ENCODE assay signal across 10 cellular contexts in the genomic region with DNA sequence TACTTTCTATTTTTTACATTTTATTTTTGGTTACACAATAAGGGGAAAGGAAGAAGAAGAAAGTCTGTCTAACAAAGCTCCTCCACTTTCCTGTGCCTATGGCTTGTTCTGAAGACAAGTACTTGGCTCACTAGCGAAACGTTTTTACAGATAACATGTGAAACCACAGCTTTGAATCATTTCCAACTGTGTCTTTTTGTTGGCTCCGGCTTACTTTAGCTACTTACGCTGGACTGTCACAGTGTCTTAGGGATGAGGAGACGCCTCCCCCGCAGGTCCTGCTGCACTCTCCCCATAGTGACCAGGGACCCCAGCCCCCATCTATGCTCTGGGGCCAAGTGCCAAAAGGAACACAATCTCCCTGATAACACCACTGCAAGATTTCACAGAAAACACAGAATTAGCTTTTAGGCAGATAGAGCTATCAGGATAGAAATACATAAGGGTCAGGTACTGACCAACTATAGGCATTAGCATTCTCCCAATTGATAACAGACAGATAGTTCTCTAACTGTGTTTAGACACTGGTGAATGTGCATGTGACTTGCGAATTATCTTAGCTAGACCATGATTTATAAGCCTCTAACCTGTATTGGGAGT.
A peak's percentile ranks its signal among the peaks of the same experiment; 100 is the strongest.
DNase-seq lines count a peak whose midpoint lies in the region; ATAC-seq and TF ChIP-seq lines count a peak whose summit lies in the region.
"Had no signal": no experiment of that assay in that cellular context is flagged by ENCODE, and none has a peak within 500 bp of the region (broad histone marks: within the 10 kb centered on the region; RNA-seq: fewer than 3 reads in every experiment).

No MANE protein-coding gene starts in this region.

- H3K4me1 Mint-ChIP-seq in WTC11, result peaks cover 55% of the 10 kb centered on the region
- no peaks in the 10 kb centered on the region for H3K4me1 Mint-ChIP-seq in CD8-positive, alpha-beta T cell (ENCODE audit: low read depth)

- POLR2A ChIA-PET in WTC11 (lab: Charles Lee), result no interaction called here
- POLR2A ChIA-PET in CD8-positive, alpha-beta T cell (lab: Charles Lee), result no interaction called here

- H3K27ac ChIP-seq in CD8-positive, alpha-beta T cell (ENCODE audit: low read depth, low read length), result no peak overlapping the region
- H3K27ac ChIP-seq: left lung had no signal

- ATAC-seq in WTC11 (no peak), GM18517 (IDR thresholded peaks at IDR 0.05; ENCODE audit: unreplicated experiment) (no peak)
- no peak for ATAC-seq in CD8-positive, alpha-beta T cell
- ATAC-seq: left lung had no signal

- H3K36me3 Mint-ChIP-seq in WTC11, result no peaks in the 10 kb centered on the region
- peaks cover 6% of the 10 kb centered on the region for H3K36me3 Mint-ChIP-seq in CD8-positive, alpha-beta T cell

- H3K4me3 ChIP-seq in CD8-positive, alpha-beta T cell (ENCODE audit: low read depth, low read length), result no peak overlapping the region
- H3K4me3 ChIP-seq: left lung had no signal

- no peak for TF ChIP-seq CTCF in WTC11 (IDR thresholded peaks at IDR 0.05)
- TF ChIP-seq CTCF in CD8-positive, alpha-beta T cell (IDR thresholded peaks at IDR 0.05), result no peak

- DNase-seq in DMS79 treated with DMSO at 0.1 percent for 48 hours (lab: John Stamatoyannopoulos, UW) (peak; percentile 41), erythroblast (lab: John Stamatoyannopoulos, UW) (peak; percentile 3 to 31), non-pigmented ciliary epithelial cell (ENCODE audit: low read depth) (peak; percentile 84), WTC11 (ENCODE audit: low spot score) (no peak), middle frontal gyrus (ENCODE audit: extremely low spot score, low spot score) (no peak)
- no peak for DNase-seq in CD8-positive, alpha-beta T cell
- DNase-seq: left lung, NCI-H526 had no signal

- no peak overlapping the region for H3K27ac Mint-ChIP-seq in WTC11
- no peak overlapping the region for H3K27ac Mint-ChIP-seq in CD8-positive, alpha-beta T cell

- no peaks in the 10 kb centered on the region for H3K4me1 ChIP-seq in CD8-positive, alpha-beta T cell (ENCODE audit: insufficient read depth, low read length)
- H3K4me1 ChIP-seq: left lung had no signal

- TF ChIP-seq POLR2A in erythroblast (IDR thresholded peaks at IDR 0.05; ENCODE audit: low read length), result no peak

- H3K27me3 ChIP-seq in CD8-positive, alpha-beta T cell (ENCODE audit: insufficient read depth, low read length), result no peaks in the 10 kb centered on the region
- H3K27me3 ChIP-seq: left lung had no signal

- CTCF ChIA-PET in WTC11 (lab: Charles Lee), result interaction anchor here (0.7 to 1.6 kb wide), 3 partner anchors 159 to 280 kb away, joined by 3 to 5 read pairs (median 3); no protein-coding TSS in a partner anchor
- CTCF ChIA-PET in CD8-positive, alpha-beta T cell (lab: Charles Lee), result no interaction called here

- no peaks in the 10 kb centered on the region for H3K27me3 Mint-ChIP-seq in WTC11 (ENCODE audit: low read depth)
- no peaks in the 10 kb centered on the region for H3K27me3 Mint-ChIP-seq in CD8-positive, alpha-beta T cell (ENCODE audit: low read depth)

- H3K9me3 ChIP-seq in CD8-positive, alpha-beta T cell (ENCODE audit: low read length), result no peaks in the 10 kb centered on the region
- H3K9me3 ChIP-seq: left lung had no signal

- H3K4me3 Mint-ChIP-seq in WTC11, result no peak overlapping the region
- H3K4me3 Mint-ChIP-seq in CD8-positive, alpha-beta T cell, result no peak overlapping the region

- no peaks in the 10 kb centered on the region for H3K36me3 ChIP-seq in CD8-positive, alpha-beta T cell (ENCODE audit: insufficient read depth, low read length)
- H3K36me3 ChIP-seq: left lung had no signal

- H3K9me3 Mint-ChIP-seq in WTC11, result peaks cover 8% of the 10 kb centered on the region
- no peaks in the 10 kb centered on the region for H3K9me3 Mint-ChIP-seq in CD8-positive, alpha-beta T cell

- intact Hi-C loops in CD8-positive, alpha-beta T cell (cut with DNase I, micrococcal nuclease), result no loop called here

TF ChIP-seq in PFSK-1, 5 proteins besides CTCF, POLR2A, EP300 and RAD21:
- no peak for TF ChIP-seq TAF1 (IDR thresholded peaks at IDR 0.05; ENCODE audit: borderline replicate concordance, insufficient read depth, low read length)
- peak; percentile 31; the same call in 1 of the 2 replicates for TF ChIP-seq POLR2AphosphoS5 (IDR thresholded peaks at IDR 0.05; ENCODE audit: low read depth, low read length)
- TF ChIP-seq FOXP2 (optimal IDR thresholded peaks at IDR 0.05; ENCODE audit: borderline replicate concordance, extremely low read depth, extremely low read length, insufficient read depth), result peak; percentile 84

TF ChIP-seq in WTC11, 78 proteins besides CTCF, POLR2A, EP300 and RAD21 (continues in another document):
- TF ChIP-seq NFYB (CRISPR knock-in tag; conservative IDR thresholded peaks at IDR 0.05; ENCODE audit: low read depth) (no peak), ZNF317 (CRISPR knock-in tag; IDR thresholded peaks at IDR 0.05; ENCODE audit: borderline replicate concordance, low read depth) (no peak), NR2C2 (CRISPR knock-in tag; IDR thresholded peaks at IDR 0.05) (no peak), MYBL2 (CRISPR knock-in tag; IDR thresholded peaks at IDR 0.05) (no peak), SP1 (CRISPR knock-in tag; conservative IDR thresholded peaks at IDR 0.05) (no peak), TCF7 (CRISPR knock-in tag; IDR thresholded peaks at IDR 0.05; ENCODE audit: low read depth) (no peak), ZNF532 (CRISPR knock-in tag; IDR thresholded peaks at IDR 0.05; ENCODE audit: borderline replicate concordance) (no peak)
- TF ChIP-seq, protein P1, sequence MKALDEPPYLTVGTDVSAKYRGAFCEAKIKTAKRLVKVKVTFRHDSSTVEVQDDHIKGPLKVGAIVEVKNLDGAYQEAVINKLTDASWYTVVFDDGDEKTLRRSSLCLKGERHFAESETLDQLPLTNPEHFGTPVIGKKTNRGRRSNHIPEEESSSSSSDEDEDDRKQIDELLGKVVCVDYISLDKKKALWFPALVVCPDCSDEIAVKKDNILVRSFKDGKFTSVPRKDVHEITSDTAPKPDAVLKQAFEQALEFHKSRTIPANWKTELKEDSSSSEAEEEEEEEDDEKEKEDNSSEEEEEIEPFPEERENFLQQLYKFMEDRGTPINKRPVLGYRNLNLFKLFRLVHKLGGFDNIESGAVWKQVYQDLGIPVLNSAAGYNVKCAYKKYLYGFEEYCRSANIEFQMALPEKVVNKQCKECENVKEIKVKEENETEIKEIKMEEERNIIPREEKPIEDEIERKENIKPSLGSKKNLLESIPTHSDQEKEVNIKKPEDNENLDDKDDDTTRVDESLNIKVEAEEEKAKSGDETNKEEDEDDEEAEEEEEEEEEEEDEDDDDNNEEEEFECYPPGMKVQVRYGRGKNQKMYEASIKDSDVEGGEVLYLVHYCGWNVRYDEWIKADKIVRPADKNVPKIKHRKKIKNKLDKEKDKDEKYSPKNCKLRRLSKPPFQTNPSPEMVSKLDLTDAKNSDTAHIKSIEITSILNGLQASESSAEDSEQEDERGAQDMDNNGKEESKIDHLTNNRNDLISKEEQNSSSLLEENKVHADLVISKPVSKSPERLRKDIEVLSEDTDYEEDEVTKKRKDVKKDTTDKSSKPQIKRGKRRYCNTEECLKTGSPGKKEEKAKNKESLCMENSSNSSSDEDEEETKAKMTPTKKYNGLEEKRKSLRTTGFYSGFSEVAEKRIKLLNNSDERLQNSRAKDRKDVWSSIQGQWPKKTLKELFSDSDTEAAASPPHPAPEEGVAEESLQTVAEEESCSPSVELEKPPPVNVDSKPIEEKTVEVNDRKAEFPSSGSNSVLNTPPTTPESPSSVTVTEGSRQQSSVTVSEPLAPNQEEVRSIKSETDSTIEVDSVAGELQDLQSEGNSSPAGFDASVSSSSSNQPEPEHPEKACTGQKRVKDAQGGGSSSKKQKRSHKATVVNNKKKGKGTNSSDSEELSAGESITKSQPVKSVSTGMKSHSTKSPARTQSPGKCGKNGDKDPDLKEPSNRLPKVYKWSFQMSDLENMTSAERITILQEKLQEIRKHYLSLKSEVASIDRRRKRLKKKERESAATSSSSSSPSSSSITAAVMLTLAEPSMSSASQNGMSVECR (CRISPR knock-in tag; IDR thresholded peaks at IDR 0.05; ENCODE audit: borderline replicate concordance), result no peak

Comparison
In these comparisons a context has a peak if more than half of its experiments do, and no peak if none do; other contexts are left out.
1. DNase-seq: peak in DMS79 treated with DMSO at 0.1 percent for 48 hours (single experiment), erythroblast (2 of 2) and non-pigmented ciliary epithelial cell (single experiment); none in WTC11 (single experiment), middle frontal gyrus (single experiment) and CD8-positive, alpha-beta T cell (0 of 7).